ENCODE assay signal across 11 cellular contexts in genomic region chr11:112042161-112042960, GRCh38. TPM values are rescaled to one million over a fixed set of nuclear protein-coding genes. Genes with fewer than 3 reads are reported as not detected.
DNase-seq lines count a peak whose midpoint lies in the region; ATAC-seq and TF ChIP-seq lines count a peak whose summit lies in the region.
"Had no signal": no experiment of that assay in that cellular context is flagged by ENCODE, and none has a peak within 500 bp of the region (broad histone marks: within the 10 kb centered on the region; RNA-seq: fewer than 3 reads in every experiment).

No MANE protein-coding gene starts in this region.

- H3K36me3 Mint-ChIP-seq in activated CD4-positive, alpha-beta T cell treated with anti-CD3 and anti-CD28 coated beads, Interleukin-2, amount 10 ng/mL, durations not matched to agents 24 days and 14 days (ENCODE audit: low read depth), result peaks cover 64% of the 10 kb centered on the region
- peaks cover 99% of the 10 kb centered on the region for H3K36me3 Mint-ChIP-seq in stimulated activated effector memory CD8-positive, alpha-beta T cell treated with anti-CD3 and anti-CD28 coated beads, Interleukin-12 subunit alpha, Interleukin-12 subunit beta, amount 100 ng/mL, for 72 hours

- no peak overlapping the region for H3K4me3 ChIP-seq in choroid plexus epithelial cell (ENCODE audit: low read depth, low read length)
- H3K4me3 ChIP-seq: A549 had no signal

- no peak overlapping the region for H3K27ac Mint-ChIP-seq in activated CD4-positive, alpha-beta T cell treated with anti-CD3 and anti-CD28 coated beads, Interleukin-2, amount 10 ng/mL, durations not matched to agents 24 days and 14 days
- peak overlapping the region; percentile 26 for H3K27ac Mint-ChIP-seq in stimulated activated effector memory CD8-positive, alpha-beta T cell treated with anti-CD3 and anti-CD28 coated beads, Interleukin-12 subunit alpha, Interleukin-12 subunit beta, amount 100 ng/mL, for 72 hours

- TF ChIP-seq CTCF in choroid plexus epithelial cell (conservative IDR thresholded peaks at IDR 0.05; ENCODE audit: low read depth, low read length), result no peak

- H3K27me3 Mint-ChIP-seq in activated CD4-positive, alpha-beta T cell treated with anti-CD3 and anti-CD28 coated beads, Interleukin-2, amount 10 ng/mL, durations not matched to agents 24 days and 14 days, result no peaks in the 10 kb centered on the region

- no peak for ATAC-seq in stimulated activated effector memory CD8-positive, alpha-beta T cell treated with anti-CD3 and anti-CD28 coated beads, Interleukin-12 subunit alpha, Interleukin-12 subunit beta, amount 100 ng/mL, for 72 hours
- ATAC-seq in GM18861 (IDR thresholded peaks at IDR 0.05; ENCODE audit: unreplicated experiment), result no peak
- ATAC-seq: A549 had no signal

- H3K9me3 Mint-ChIP-seq in activated CD4-positive, alpha-beta T cell treated with anti-CD3 and anti-CD28 coated beads, Interleukin-2, amount 10 ng/mL, durations not matched to agents 24 days and 14 days, result no peaks in the 10 kb centered on the region
- no peaks in the 10 kb centered on the region for H3K9me3 Mint-ChIP-seq in stimulated activated effector memory CD8-positive, alpha-beta T cell treated with anti-CD3 and anti-CD28 coated beads, Interleukin-12 subunit alpha, Interleukin-12 subunit beta, amount 100 ng/mL, for 72 hours

- intact Hi-C loops in activated CD4-positive, alpha-beta T cell treated with anti-CD3 and anti-CD28 coated beads, Interleukin-2, amount 10 ng/mL, durations not matched to agents 24 days and 14 days (cut with micrococcal nuclease), result no loop called here

- H3K4me3 Mint-ChIP-seq in activated CD4-positive, alpha-beta T cell treated with anti-CD3 and anti-CD28 coated beads, Interleukin-2, amount 10 ng/mL, durations not matched to agents 24 days and 14 days, result no peak overlapping the region
- no peak overlapping the region for H3K4me3 Mint-ChIP-seq in stimulated activated effector memory CD8-positive, alpha-beta T cell treated with anti-CD3 and anti-CD28 coated beads, Interleukin-12 subunit alpha, Interleukin-12 subunit beta, amount 100 ng/mL, for 72 hours

- peaks cover 12% of the 10 kb centered on the region for H3K4me1 Mint-ChIP-seq in activated CD4-positive, alpha-beta T cell treated with anti-CD3 and anti-CD28 coated beads, Interleukin-2, amount 10 ng/mL, durations not matched to agents 24 days and 14 days
- peaks cover 16% of the 10 kb centered on the region for H3K4me1 Mint-ChIP-seq in stimulated activated effector memory CD8-positive, alpha-beta T cell treated with anti-CD3 and anti-CD28 coated beads, Interleukin-12 subunit alpha, Interleukin-12 subunit beta, amount 100 ng/mL, for 72 hours

- peak; percentile 31 for DNase-seq in activated CD4-positive, alpha-beta T cell treated with anti-CD3 and anti-CD28 coated beads, Interleukin-2, amount 10 ng/mL, durations not matched to agents 24 days and 14 days
- no peak for DNase-seq in activated CD4-positive, alpha-beta T cell treated with anti-CD3 and anti-CD28 coated beads for 4 hours
- DNase-seq in OCI-M1 (lab: John Stamatoyannopoulos, UW) (peak; percentile 83), choroid plexus epithelial cell (ENCODE audit: low read depth) (peak; percentile 70)
- DNase-seq in stimulated activated effector memory CD8-positive, alpha-beta T cell treated with anti-CD3 and anti-CD28 coated beads, Interleukin-12 subunit alpha, Interleukin-12 subunit beta, amount 100 ng/mL, for 72 hours (ENCODE audit: low spot score in 2 of 2), result no peak
- DNase-seq in stimulated activated CD4-positive, alpha-beta T cell treated with anti-CD3 and anti-CD28 coated beads, Interleukin-12 subunit alpha, Interleukin-12 subunit beta, amount 100 ng/mL, for 4 hours, result no peak
- no peak for DNase-seq in activated naive CD4-positive, alpha-beta T cell (lab: John Stamatoyannopoulos, UW)
- DNase-seq: cortex of kidney, head of caudate nucleus had no signal

RNA-seq across cellular contexts. Expression of gene DLAT, which starts 17.2 kb away (rescaled TPM):
- total RNA-seq in activated CD4-positive, alpha-beta T cell treated with anti-CD3 and anti-CD28 coated beads, Interleukin-2, amount 10 ng/mL, durations not matched to agents 24 days and 14 days, result 59.2 and 61.8 TPM in 2 replicates

RNA-seq across cellular contexts. Expression of gene PIH1D2, which starts 31.5 kb away (rescaled TPM):
- 0.21 and 0.59 TPM in 2 replicates for total RNA-seq in activated CD4-positive, alpha-beta T cell treated with anti-CD3 and anti-CD28 coated beads, Interleukin-2, amount 10 ng/mL, durations not matched to agents 24 days and 14 days

RNA-seq across cellular contexts. Expression of gene NKAPD1, which starts 31.7 kb away (rescaled TPM):
- total RNA-seq in activated CD4-positive, alpha-beta T cell treated with anti-CD3 and anti-CD28 coated beads, Interleukin-2, amount 10 ng/mL, durations not matched to agents 24 days and 14 days, result 24.4 and 27.0 TPM in 2 replicates

RNA-seq across cellular contexts. Expression of gene TIMM8B, which starts 44.2 kb away (rescaled TPM):
- 86.3 and 89.7 TPM in 2 replicates for total RNA-seq in activated CD4-positive, alpha-beta T cell treated with anti-CD3 and anti-CD28 coated beads, Interleukin-2, amount 10 ng/mL, durations not matched to agents 24 days and 14 days

RNA-seq across cellular contexts. Expression of gene SDHD, which starts 44.3 kb away (rescaled TPM):
- total RNA-seq in activated CD4-positive, alpha-beta T cell treated with anti-CD3 and anti-CD28 coated beads, Interleukin-2, amount 10 ng/mL, durations not matched to agents 24 days and 14 days, result 95.2 and 101 TPM in 2 replicates

Comparison
In these comparisons a context has a peak if more than half of its experiments do, and no peak if none do; other contexts are left out.
1. DNase-seq: peak in activated CD4-positive, alpha-beta T cell treated with anti-CD3 and anti-CD28 coated beads, Interleukin-2, amount 10 ng/mL, durations not matched to agents 24 days and 14 days (single experiment), OCI-M1 (single experiment) and choroid plexus epithelial cell (single experiment); none in activated CD4-positive, alpha-beta T cell treated with anti-CD3 and anti-CD28 coated beads for 4 hours (0 of 2), stimulated activated effector memory CD8-positive, alpha-beta T cell treated with anti-CD3 and anti-CD28 coated beads, Interleukin-12 subunit alpha, Interleukin-12 subunit beta, amount 100 ng/mL, for 72 hours (0 of 2), stimulated activated CD4-positive, alpha-beta T cell treated with anti-CD3 and anti-CD28 coated beads, Interleukin-12 subunit alpha, Interleukin-12 subunit beta, amount 100 ng/mL, for 4 hours (single experiment) and activated naive CD4-positive, alpha-beta T cell (0 of 4).